ENCODE assay signal across 3 cellular contexts in genomic region chr16:1573301-1573700, GRCh38.
"Had no signal": no experiment of that assay in that cellular context is flagged by ENCODE, and none has a peak within 500 bp of the region (broad histone marks: within the 10 kb centered on the region; RNA-seq: fewer than 3 reads in every experiment).

No MANE protein-coding gene starts in this region.

- DNase-seq: GDM1, GF-D8 had no signal

- ATAC-seq: GM12878 had no signal
